In genomic region chr16:68310441-68311315, GRCh38 we compare ENCODE assay signal across 8 cellular contexts. TPM values are rescaled to one million over a fixed set of nuclear protein-coding genes. Genes with fewer than 3 reads are reported as not detected.
A peak's percentile ranks its signal among the peaks of the same experiment; 100 is the strongest.
DNase-seq lines count a peak whose midpoint lies in the region; ATAC-seq and TF ChIP-seq lines count a peak whose summit lies in the region.

PRMT7 (plus strand) TSS chr16:68311019; CDS start chr16:68315980, 4,961 bp downstream.
SLC7A6OS (minus strand) TSS chr16:68310946; CDS start chr16:68310926, 20 bp downstream.

- DNase-seq in CD4-positive, alpha-beta memory T cell: peak; percentile 90 to 96 (median 92)
- peak; percentile 87 for DNase-seq in HK-2 (ENCODE audit: unreplicated experiment)
- DNase-seq in NCI-H82 treated with DMSO at 0.1 percent for 48 hours (lab: John Stamatoyannopoulos, UW; ENCODE audit: unreplicated experiment): peak; percentile 79
- DNase-seq in activated CD4-positive, alpha-beta memory T cell treated with anti-CD3 and anti-CD28 coated beads for 36 hours: peak; percentile 96
- DNase-seq in dermis microvascular lymphatic vessel endothelial cell (ENCODE audit: low read depth in 2 of 2): peak; percentile 76 to 95
- DNase-seq in right lobe of liver: peak; percentile 93 to 95 (median 94)
- peak; percentile 87 to 90 for DNase-seq in stimulated activated CD4-positive, alpha-beta T cell treated with anti-CD3 and anti-CD28 coated beads, Interleukin-4, amount 100 ng/mL, for 4 hours

- ATAC-seq in GM19455 (IDR thresholded peaks at IDR 0.05; ENCODE audit: unreplicated experiment) (peak; percentile 96), right lobe of liver (peak; percentile 98 to 100 (median 99))

- no peaks in the 10 kb centered on the region for H3K27me3 Mint-ChIP-seq in CD4-positive, alpha-beta memory T cell
- no peaks in the 10 kb centered on the region for H3K27me3 Mint-ChIP-seq in activated CD4-positive, alpha-beta memory T cell treated with anti-CD3 and anti-CD28 coated beads for 36 hours

- H3K9me3 ChIP-seq in CD4-positive, alpha-beta memory T cell (ENCODE audit: control insufficient read depth in 1 of 2, low read length in 2 of 2): no peaks in the 10 kb centered on the region
- H3K9me3 ChIP-seq in right lobe of liver: no peaks in the 10 kb centered on the region

- POLR2A ChIA-PET in CD4-positive, alpha-beta memory T cell (lab: Charles Lee; ENCODE audit: partially characterized antibody): interaction anchor here (0.6 to 34.3 kb wide), 14 partner anchors 8 to 504 kb away, joined by 3 to 1508 read pairs (median 5); partner anchors contain the start of genes DDX28, DUS2, ESRP2 and NFATC3
- POLR2A ChIA-PET in activated CD4-positive, alpha-beta memory T cell treated with anti-CD3 and anti-CD28 coated beads for 36 hours (lab: Charles Lee): interaction anchor here (0.7 to 2.4 kb wide), 18 partner anchors 10 to 819 kb away, joined by 3 to 45 read pairs (median 4); partner anchors contain the start of gene SLC7A6

- TF ChIP-seq CTCF in right lobe of liver (IDR thresholded peaks at IDR 0.05): peak; percentile 13 to 26 (median 20)

- peaks cover 27 to 65% (median 44%) of the 10 kb centered on the region in 4 donors for H3K4me1 Mint-ChIP-seq in CD4-positive, alpha-beta memory T cell
- H3K4me1 Mint-ChIP-seq in activated CD4-positive, alpha-beta memory T cell treated with anti-CD3 and anti-CD28 coated beads for 36 hours (ENCODE audit: low read depth): peaks cover 50% of the 10 kb centered on the region

- H3K27ac Mint-ChIP-seq in CD4-positive, alpha-beta memory T cell: peak within 1 kb of the TSS; percentile 75 to 98 (median 96)
- H3K27ac Mint-ChIP-seq in activated CD4-positive, alpha-beta memory T cell treated with anti-CD3 and anti-CD28 coated beads for 36 hours: peak within 1 kb of the TSS; percentile 93

- CTCF ChIA-PET in CD4-positive, alpha-beta memory T cell (lab: Charles Lee; ENCODE audit: partially characterized antibody): interaction anchor here (0.8 to 4.1 kb wide), 20 partner anchors 9 to 108 kb away, joined by 3 to 84 read pairs (median 6); partner anchors contain the start of gene SLC7A6
- CTCF ChIA-PET in activated CD4-positive, alpha-beta memory T cell treated with anti-CD3 and anti-CD28 coated beads for 36 hours (lab: Charles Lee): interaction anchor here (0.6 to 4.1 kb wide), 14 partner anchors 9 to 210 kb away, joined by 3 to 106 read pairs (median 5); partner anchors contain the start of gene SLC7A6

- H3K27me3 ChIP-seq in CD4-positive, alpha-beta memory T cell (ENCODE audit: insufficient read depth, low read length): no peaks in the 10 kb centered on the region
- H3K27me3 ChIP-seq in right lobe of liver: no peaks in the 10 kb centered on the region

- intact Hi-C loops in CD4-positive, alpha-beta memory T cell (cut with micrococcal nuclease): loop anchor here (1.0 kb wide), 4 partner anchors 18 to 65 kb away; partner anchors contain the start of genes PLA2G15 and SLC7A6
- intact Hi-C loops in activated CD4-positive, alpha-beta memory T cell treated with anti-CD3 and anti-CD28 coated beads for 36 hours (cut with micrococcal nuclease): loop anchor here (1.0 to 2.0 kb wide), 5 partner anchors 9 to 226 kb away; partner anchors contain the start of genes NFATC3 and PLA2G15
- intact Hi-C loops in right lobe of liver (cut with DNase I): no loop called here

- H3K4me3 Mint-ChIP-seq in CD4-positive, alpha-beta memory T cell: peak within 1 kb of the TSS; percentile 96 to 99 (median 98)
- peak within 1 kb of the TSS; percentile 89 for H3K4me3 Mint-ChIP-seq in activated CD4-positive, alpha-beta memory T cell treated with anti-CD3 and anti-CD28 coated beads for 36 hours

- peaks cover 21 to 44% of the 10 kb centered on the region in 2 donors for H3K36me3 Mint-ChIP-seq in CD4-positive, alpha-beta memory T cell
- H3K36me3 Mint-ChIP-seq in activated CD4-positive, alpha-beta memory T cell treated with anti-CD3 and anti-CD28 coated beads for 36 hours: peaks cover 27% of the 10 kb centered on the region

- 0% methylated on average over 3 of the region's 82 CpGs for WGBS in right lobe of liver (ENCODE audit: insufficient coverage, low coverage, low lambda C conversion rate, missing lambda C conversion rate)

- H3K27ac ChIP-seq in CD4-positive, alpha-beta memory T cell (ENCODE audit: low read depth, low read length): peak within 1 kb of the TSS; percentile 77
- peak within 1 kb of the TSS; percentile 55 to 66 (median 65) for H3K27ac ChIP-seq in right lobe of liver

- peak within 1 kb of the TSS; percentile 91 to 95 for H3K4me3 ChIP-seq in CD4-positive, alpha-beta memory T cell (ENCODE audit: low read length in 2 of 2)
- H3K4me3 ChIP-seq in right lobe of liver: peak within 1 kb of the TSS; percentile 62 to 97 (median 95)

- no peaks in the 10 kb centered on the region for H3K9me3 Mint-ChIP-seq in CD4-positive, alpha-beta memory T cell
- no peaks in the 10 kb centered on the region for H3K9me3 Mint-ChIP-seq in activated CD4-positive, alpha-beta memory T cell treated with anti-CD3 and anti-CD28 coated beads for 36 hours

- peak; percentile 71 for TF ChIP-seq POLR2A in right lobe of liver (IDR thresholded peaks at IDR 0.05)

- peaks cover 22% of the 10 kb centered on the region for H3K36me3 ChIP-seq in CD4-positive, alpha-beta memory T cell (ENCODE audit: insufficient read depth, low read length)
- H3K36me3 ChIP-seq in right lobe of liver: peaks cover 0 to 23% (median 6%) of the 10 kb centered on the region in 4 donors

- H3K4me1 ChIP-seq in CD4-positive, alpha-beta memory T cell (ENCODE audit: insufficient read depth, low read length): peaks cover 57% of the 10 kb centered on the region
- H3K4me1 ChIP-seq in right lobe of liver: peaks cover 0 to 42% (median 14%) of the 10 kb centered on the region in 4 donors

RNA-seq across cellular contexts. Expression of gene PRMT7, which starts in this region (rescaled TPM):
- total RNA-seq in CD4-positive, alpha-beta memory T cell: 100 to 1,000 TPM in 1 of 2 experiments, 10 to 100 TPM in 1; 98.4 to 104 TPM
- polyA plus RNA-seq in CD4-positive, alpha-beta memory T cell: 10 to 100 TPM; 28.3 to 30.6 TPM
- total RNA-seq in activated CD4-positive, alpha-beta memory T cell treated with anti-CD3 and anti-CD28 coated beads for 36 hours: 10 to 100 TPM; 60.4 to 62.8 TPM
- total RNA-seq in dermis microvascular lymphatic vessel endothelial cell: 24.5 and 32.5 TPM in 2 replicates
- total RNA-seq in right lobe of liver: 10 to 100 TPM; 13.1 to 28.3 (median 21.1) TPM

RNA-seq across cellular contexts. Expression of gene SLC7A6OS, which starts in this region (rescaled TPM):
- total RNA-seq in CD4-positive, alpha-beta memory T cell: 10 to 100 TPM; 51.9 to 55.8 TPM
- polyA plus RNA-seq in CD4-positive, alpha-beta memory T cell: 10 to 100 TPM; 22.4 to 25.2 TPM
- total RNA-seq in activated CD4-positive, alpha-beta memory T cell treated with anti-CD3 and anti-CD28 coated beads for 36 hours: 10 to 100 TPM; 20.6 to 22.2 TPM
- total RNA-seq in dermis microvascular lymphatic vessel endothelial cell (8.1 and 10.9 TPM in 2 replicates), right lobe of liver (1 to 10 TPM; 4.0 to 5.4 (median 4.8) TPM)

Comparison
In these comparisons a context has a peak if more than half of its experiments do, and no peak if none do; other contexts are left out.
1. Peak in every context shown above with its lines: DNase-seq, ATAC-seq, H3K4me3 ChIP-seq and H3K27ac ChIP-seq.
2. intact Hi-C loops: an anchor here in CD4-positive, alpha-beta memory T cell (1.0 kb wide) and activated CD4-positive, alpha-beta memory T cell treated with anti-CD3 and anti-CD28 coated beads for 36 hours (1.0 to 2.0 kb wide); none called in right lobe of liver.